Comparison of ENCODE assay signal across 8 cellular contexts in genomic region chr11:13183094-13183825, GRCh38.
DNase-seq lines count a peak whose midpoint lies in the region; ATAC-seq and TF ChIP-seq lines count a peak whose summit lies in the region.

No MANE protein-coding gene starts in this region.

- TF ChIP-seq EP300 in esophagus muscularis mucosa (IDR thresholded peaks at IDR 0.05), result no peak

- no peaks in the 10 kb centered on the region for H3K36me3 ChIP-seq in RWPE2 (ENCODE audit: low read depth)
- no peaks in the 10 kb centered on the region for H3K36me3 ChIP-seq in esophagus muscularis mucosa
- H3K36me3 ChIP-seq in psoas muscle (ENCODE audit: insufficient read depth in 1 of 2, low read depth in 1 of 2), result no peaks in the 10 kb centered on the region

- H3K4me1 ChIP-seq in RWPE2 (ENCODE audit: insufficient read depth, poor library complexity, severe bottlenecking) (peaks cover 4% of the 10 kb centered on the region), esophagus muscularis mucosa (peaks cover 4 to 9% (median 8%) of the 10 kb centered on the region in 4 donors), psoas muscle (no peaks in the 10 kb centered on the region)

- ATAC-seq in HG03378 (IDR thresholded peaks at IDR 0.05; ENCODE audit: unreplicated experiment), result peak; percentile 54
- ATAC-seq in RWPE2 (ENCODE audit: low read depth), result peak; percentile 82
- ATAC-seq in psoas muscle, result peak in 2 of 4 donors; percentile 48 to 63
- no peak for ATAC-seq in GM21381 (IDR thresholded peaks at IDR 0.05; ENCODE audit: unreplicated experiment)

- no peaks in the 10 kb centered on the region for H3K9me3 ChIP-seq in RWPE2 (ENCODE audit: severe bottlenecking)
- peaks cover 0 to 5% (median 4%) of the 10 kb centered on the region in 4 donors for H3K9me3 ChIP-seq in esophagus muscularis mucosa
- H3K9me3 ChIP-seq in psoas muscle, result peaks cover 3% of the 10 kb centered on the region

- H3K4me3 ChIP-seq in RWPE2 (ENCODE audit: severe bottlenecking), result peak overlapping the region; percentile 4
- H3K4me3 ChIP-seq in esophagus muscularis mucosa, result peak overlapping the region in 2 of 4 donors; percentile 6 to 26
- no peak overlapping the region for H3K4me3 ChIP-seq in psoas muscle

- DNase-seq in SIG-M5 treated with dmso at 0.1 percent for 504 hours (lab: John Stamatoyannopoulos, UW; ENCODE audit: unreplicated experiment) (peak; percentile 10), SIG-M5 (lab: John Stamatoyannopoulos, UW) (no peak), RWPE2 (ENCODE audit: low spot score) (no peak), esophagus muscularis mucosa (ENCODE audit: extremely low spot score) (no peak), psoas muscle (no peak)
- DNase-seq in central memory CD4-positive, alpha-beta T cell, result no peak

- intact Hi-C loops in esophagus muscularis mucosa (cut with DNase I), result loop anchor here (2.0 kb wide), 1 partner anchor 218 kb away; no protein-coding TSS in a partner anchor
- intact Hi-C loops in psoas muscle (cut with DNase I), result loop anchor here in 1 of 2 donors (10.0 kb wide), 1 partner anchor 858 kb away; no protein-coding TSS in a partner anchor

- WGBS in esophagus muscularis mucosa, result 9% methylated on average over 6 of the region's 6 CpGs
- 16 to 20% (median 17%) methylated on average over 6 of the region's 6 CpGs for WGBS in psoas muscle, 3 donors

- TF ChIP-seq CTCF in RWPE2 (IDR thresholded peaks at IDR 0.05; ENCODE audit: poor library complexity, severe bottlenecking) (peak; percentile 78), esophagus muscularis mucosa (IDR thresholded peaks at IDR 0.05) (peak; percentile 37 to 56 (median 45)), psoas muscle (IDR thresholded peaks at IDR 0.05) (peak; percentile 40)

- TF ChIP-seq POLR2A in esophagus muscularis mucosa (IDR thresholded peaks at IDR 0.05; ENCODE audit: low read depth), result no peak

- H3K27me3 ChIP-seq in RWPE2 (ENCODE audit: insufficient read depth, poor library complexity, severe bottlenecking) (no peaks in the 10 kb centered on the region), esophagus muscularis mucosa (no peaks in the 10 kb centered on the region), psoas muscle (ENCODE audit: insufficient read depth in 3 of 3, low read length in 2 of 3) (no peaks in the 10 kb centered on the region)

- peak overlapping the region; percentile 15 for H3K27ac ChIP-seq in RWPE2 (ENCODE audit: poor library complexity, severe bottlenecking)
- H3K27ac ChIP-seq in esophagus muscularis mucosa (replicated peaks in 1 of 4), result no peak overlapping the region
- H3K27ac ChIP-seq in psoas muscle, result no peak overlapping the region
